In the genomic region with DNA sequence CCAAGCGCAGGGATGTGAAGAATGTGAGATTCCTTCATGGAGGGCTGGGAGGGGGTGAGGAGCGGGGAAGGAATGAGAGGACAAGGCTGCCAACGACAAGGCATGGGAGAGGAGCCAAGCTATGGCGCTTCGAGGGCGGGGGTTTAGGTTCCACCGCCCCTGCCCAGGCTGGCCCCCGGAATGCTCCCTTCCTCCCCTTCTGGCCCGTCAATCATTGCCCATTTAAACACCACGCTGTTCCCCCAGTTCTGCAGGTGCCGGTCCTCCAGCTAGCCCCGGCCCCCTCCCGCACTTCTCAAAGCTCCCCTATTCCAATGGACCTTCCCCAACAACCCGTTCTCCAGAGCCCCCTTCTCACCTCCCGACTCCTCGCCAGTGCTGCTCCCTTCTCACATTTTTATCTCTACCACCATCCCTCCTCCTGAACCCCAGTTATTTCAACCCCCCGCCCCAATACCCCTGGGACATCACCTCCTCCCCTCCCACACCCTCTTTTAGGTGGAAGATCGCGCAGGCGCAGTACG, we compare ENCODE assay signal across 8 cellular contexts. TPM values are rescaled to one million over a fixed set of nuclear protein-coding genes. Genes with fewer than 3 reads are reported as not detected.
DNase-seq lines count a peak whose midpoint lies in the region; ATAC-seq and TF ChIP-seq lines count a peak whose summit lies in the region.

No MANE protein-coding gene starts in this region.

- peak overlapping the region; percentile 90 to 99 for H3K9ac ChIP-seq in duodenal mucosa (ENCODE audit: low read depth in 1 of 2, low read length in 2 of 2)

- H3K27ac Mint-ChIP-seq in activated naive CD4-positive, alpha-beta T cell treated with anti-CD3 and anti-CD28 coated beads, Interleukin-2, amount 50 U/mL, for 24 hours: peak overlapping the region; percentile 99

- H3K27me3 ChIP-seq in Peyer's patch: no peaks in the 10 kb centered on the region
- H3K27me3 ChIP-seq in duodenal mucosa (ENCODE audit: control insufficient read depth in 1 of 2, insufficient read depth in 2 of 2, low read length in 2 of 2): no peaks in the 10 kb centered on the region
- H3K27me3 ChIP-seq in lower lobe of right lung (ENCODE audit: low read depth): no peaks in the 10 kb centered on the region
- H3K27me3 ChIP-seq in testis: no peaks in the 10 kb centered on the region

- ATAC-seq in HG02852 (IDR thresholded peaks at IDR 0.05; ENCODE audit: unreplicated experiment) (peak; percentile 23), lower lobe of right lung (peak; percentile 47 to 57)

- H3K9me3 Mint-ChIP-seq in activated naive CD4-positive, alpha-beta T cell treated with anti-CD3 and anti-CD28 coated beads, Interleukin-2, amount 50 U/mL, for 24 hours: no peaks in the 10 kb centered on the region

- H3K4me1 ChIP-seq in Peyer's patch (peaks cover 5 to 47% (median 7%) of the 10 kb centered on the region in 4 donors), duodenal mucosa (ENCODE audit: control insufficient read depth in 1 of 2, insufficient read depth in 2 of 2, low read length in 2 of 2) (peaks cover 21 to 46% of the 10 kb centered on the region in 2 donors), lower lobe of right lung (peaks cover 43% of the 10 kb centered on the region), testis (peaks cover 37% of the 10 kb centered on the region)

- 1% methylated on average over 12 to 21 of the region's 21 CpGs for WGBS in testis, 2 donors

- H3K4me3 ChIP-seq in Peyer's patch (peak overlapping the region; percentile 67 to 96 (median 85)), duodenal mucosa (ENCODE audit: low read depth in 1 of 2, low read length in 2 of 2) (peak overlapping the region; percentile 85 to 92), lower lobe of right lung (peak overlapping the region; percentile 80), testis (peak overlapping the region; percentile 65 to 95)

- H3K27me3 Mint-ChIP-seq in activated naive CD4-positive, alpha-beta T cell treated with anti-CD3 and anti-CD28 coated beads, Interleukin-2, amount 50 U/mL, for 24 hours: no peaks in the 10 kb centered on the region

- peaks cover 1% of the 10 kb centered on the region for H3K36me3 Mint-ChIP-seq in activated naive CD4-positive, alpha-beta T cell treated with anti-CD3 and anti-CD28 coated beads, Interleukin-2, amount 50 U/mL, for 24 hours

- peak overlapping the region; percentile 97 for H3K4me3 Mint-ChIP-seq in activated naive CD4-positive, alpha-beta T cell treated with anti-CD3 and anti-CD28 coated beads, Interleukin-2, amount 50 U/mL, for 24 hours

- intact Hi-C loops in lower lobe of right lung (cut with DNase I): no loop called here
- intact Hi-C loops in testis (cut with DNase I; ENCODE audit: low total_unique reads): no loop called here

- TF ChIP-seq POLR2A in Peyer's patch (IDR thresholded peaks at IDR 0.05) (no peak), testis (IDR thresholded peaks at IDR 0.05) (no peak)

- no peak for DNase-seq in activated naive CD4-positive, alpha-beta T cell treated with Interleukin-2 at 50 U/mL for 16 hours
- peak in 1 of 3 donors; percentile 59 for DNase-seq in Peyer's patch
- DNase-seq in lower lobe of right lung: peak; percentile 70
- DNase-seq in testis: peak; percentile 56
- DNase-seq in DMS153 (lab: John Stamatoyannopoulos, UW): no peak

- H3K9me3 ChIP-seq in Peyer's patch (no peaks in the 10 kb centered on the region), duodenal mucosa (ENCODE audit: control insufficient read depth in 1 of 2, low read length in 2 of 2) (no peaks in the 10 kb centered on the region), lower lobe of right lung (no peaks in the 10 kb centered on the region), testis (no peaks in the 10 kb centered on the region)

- H3K36me3 ChIP-seq in Peyer's patch: peaks cover 0 to 10% (median 0%) of the 10 kb centered on the region in 3 donors
- H3K36me3 ChIP-seq in duodenal mucosa (ENCODE audit: control insufficient read depth in 1 of 2, insufficient read depth in 2 of 2, low read length in 2 of 2): peaks cover 1 to 8% of the 10 kb centered on the region in 2 donors
- H3K36me3 ChIP-seq in lower lobe of right lung: peaks cover 11% of the 10 kb centered on the region
- no peaks in the 10 kb centered on the region for H3K36me3 ChIP-seq in testis (ENCODE audit: low read depth, missing control alignments)

- H3K27ac ChIP-seq in Peyer's patch (peak overlapping the region; percentile 94 to 99 (median 95)), duodenal mucosa (ENCODE audit: low read depth, low read length) (peak overlapping the region; percentile 94), lower lobe of right lung (peak overlapping the region; percentile 96), testis (peak overlapping the region; percentile 89 to 98)

- TF ChIP-seq CTCF in Peyer's patch (IDR thresholded peaks at IDR 0.05) (no peak), lower lobe of right lung (IDR thresholded peaks at IDR 0.05) (no peak), testis (IDR thresholded peaks at IDR 0.05) (no peak)

- H3K4me1 Mint-ChIP-seq in activated naive CD4-positive, alpha-beta T cell treated with anti-CD3 and anti-CD28 coated beads, Interleukin-2, amount 50 U/mL, for 24 hours: peaks cover 46% of the 10 kb centered on the region

RNA-seq across cellular contexts. Expression of a gene that starts 0.4 kb away (rescaled TPM):
- total RNA-seq in Peyer's patch (10 to 100 TPM; 23.8 to 52.0 (median 37.6) TPM), lower lobe of right lung (49.8 TPM), testis (10 to 100 TPM; 63.7 to 70.2 TPM)
- 49.3 TPM for polyA plus RNA-seq in testis (ENCODE audit: insufficient read depth, low read depth, low replicate concordance)

RNA-seq across cellular contexts. Expression of a gene that starts 2.8 kb away (rescaled TPM):
- total RNA-seq in Peyer's patch: 10 to 100 TPM; 15.3 to 25.3 (median 23.5) TPM
- total RNA-seq in lower lobe of right lung: 20.9 TPM
- 10 to 100 TPM; 27.5 to 30.4 TPM for total RNA-seq in testis
- polyA plus RNA-seq in testis (ENCODE audit: insufficient read depth, low read depth, low replicate concordance): 40.8 TPM

RNA-seq across cellular contexts. Expression of a gene that starts 8.6 kb away (rescaled TPM):
- total RNA-seq in Peyer's patch (100 to 1,000 TPM in 3 of 4 donors, 10 to 100 TPM in 1; 96.6 to 950 (median 626) TPM), lower lobe of right lung (not detected), testis (under 1 TPM in 1 of 2 donors, not detected in 1; 0.87 TPM)
- polyA plus RNA-seq in testis (ENCODE audit: insufficient read depth, low read depth, low replicate concordance): 3.9 TPM

RNA-seq across cellular contexts. Expression of a gene that starts 32.0 kb away (rescaled TPM):
- 100 to 1,000 TPM in 3 of 4 donors, 10 to 100 TPM in 1; 85.6 to 299 (median 139) TPM for total RNA-seq in Peyer's patch
- 115 TPM for total RNA-seq in lower lobe of right lung
- 100 to 1,000 TPM; 106 to 148 TPM for total RNA-seq in testis
- 69.5 TPM for polyA plus RNA-seq in testis (ENCODE audit: insufficient read depth, low read depth, low replicate concordance)

RNA-seq across cellular contexts. Expression of a gene that starts 36.9 kb away (rescaled TPM):
- total RNA-seq in Peyer's patch (10 to 100 TPM; 30.5 to 48.7 (median 36.6) TPM), lower lobe of right lung (27.8 TPM), testis (10 to 100 TPM; 26.8 to 32.3 TPM)
- polyA plus RNA-seq in testis (ENCODE audit: insufficient read depth, low read depth, low replicate concordance): 20.1 TPM

Comparison
In these comparisons a context has a peak if more than half of its experiments do, and no peak if none do; other contexts are left out.
1. DNase-seq: peak in lower lobe of right lung (single experiment) and testis (single experiment); none in activated naive CD4-positive, alpha-beta T cell treated with Interleukin-2 at 50 U/mL for 16 hours (single experiment) and DMS153 (single experiment).
2. RNA of a gene that starts 8.6 kb away (total RNA-seq): 96.6 to 950 TPM in Peyer's patch; 0.87 TPM in testis and not detected in lower lobe of right lung (single experiment); every median in the first group is over 10 times any median in the second.
3. Peak in every context shown above with its lines, with median percentiles within 50 percentile points of each other: H3K27ac ChIP-seq and H3K4me3 ChIP-seq.